Comparison of ENCODE assay signal across 22 cellular contexts in genomic region chr18:65082907-65083306, GRCh38.
"Had no signal": no experiment of that assay in that cellular context is flagged by ENCODE, and none has a peak within 500 bp of the region (broad histone marks: within the 10 kb centered on the region; RNA-seq: fewer than 3 reads in every experiment).

No MANE protein-coding gene starts in this region.

- DNase-seq: NCI-H1092, NCI-H1105 treated with DMSO at 0.1 percent for 48 hours, NCI-H1417 treated with DMSO at 0.1 percent for 48 hours, NCI-H146, NCI-H1694 treated with DMSO at 0.1 percent for 48 hours, NCI-H2081, NCI-H2107, NCI-H226, NCI-H446, NCI-H510A, NCI-H524 treated with DMSO at 0.1 percent for 48 hours, NCI-H69, NCI-H774, Right ventricle myocardium superior, RPMI8226, SIG-M5, SW 1271, T-cell had no signal

- H3K4me3 ChIP-seq: K562, SJSA1, SK-N-MC had no signal

- H3K9ac ChIP-seq: KMS-11 had no signal

- H3K27ac ChIP-seq: KMS-11, SJSA1, SK-N-MC had no signal

- H3K4me1 ChIP-seq: SJSA1 had no signal

- H3K9me3 ChIP-seq: SJSA1 had no signal

- H3K36me3 ChIP-seq: SJSA1 had no signal

- H3K4me2 ChIP-seq: KMS-11 had no signal

- ATAC-seq: K562, T-cell had no signal

- H3K27me3 ChIP-seq: SJSA1 had no signal
